In genomic region chr5:109690456-109691247, GRCh38 we compare ENCODE assay signal across 9 cellular contexts. TPM values are rescaled to one million over a fixed set of nuclear protein-coding genes. Genes with fewer than 3 reads are reported as not detected.
A peak's percentile ranks its signal among the peaks of the same experiment; 100 is the strongest.
DNase-seq lines count a peak whose midpoint lies in the region; ATAC-seq, FAIRE-seq and TF ChIP-seq lines count a peak whose summit lies in the region.
"Had no signal": no experiment of that assay in that cellular context is flagged by ENCODE, and none has a peak within 500 bp of the region (broad histone marks: within the 10 kb centered on the region; RNA-seq: fewer than 3 reads in every experiment).

No MANE protein-coding gene starts in this region.

- H3K4me3 ChIP-seq in HepG2 (replicated peaks in 1 of 3; ENCODE audit: insufficient read depth in 1 of 3, low read depth in 2 of 3, low read length in 3 of 3) = peak overlapping the region; percentile 84 to 91 (median 89)

- peaks cover 53% of the 10 kb centered on the region for H3K79me2 ChIP-seq in HepG2 (ENCODE audit: insufficient read depth, low read length)

- peak overlapping the region; percentile 87 for H3K4me3 Mint-ChIP-seq in activated CD4-positive, alpha-beta memory T cell treated with anti-CD3 and anti-CD28 coated beads for 36 hours

- H3K9me3 ChIP-seq in HepG2 (ENCODE audit: low read length) = no peaks in the 10 kb centered on the region

- no peak; a peak in 1 of 4 replicates for TF ChIP-seq POLR2A in HepG2 (IDR thresholded peaks at IDR 0.05; ENCODE audit: insufficient read depth in 1 of 2, low read depth in 2 of 2, low read length in 2 of 2)

- H3K27ac ChIP-seq in HepG2 (ENCODE audit: extremely low read length, insufficient read depth, low read length) = peak overlapping the region; percentile 90

- peak; percentile 28 for FAIRE-seq in HepG2 (lab: Jason Lieb, UNC)
- FAIRE-seq: A204.1 had no signal

- H3K9me3 Mint-ChIP-seq in activated CD4-positive, alpha-beta memory T cell treated with anti-CD3 and anti-CD28 coated beads for 36 hours = peaks cover 13% of the 10 kb centered on the region

- H3K4me1 Mint-ChIP-seq in activated CD4-positive, alpha-beta memory T cell treated with anti-CD3 and anti-CD28 coated beads for 36 hours (ENCODE audit: low read depth) = peaks cover 55% of the 10 kb centered on the region

- peak overlapping the region; percentile 89 for H3K27ac Mint-ChIP-seq in activated CD4-positive, alpha-beta memory T cell treated with anti-CD3 and anti-CD28 coated beads for 36 hours

- no peak for TF ChIP-seq EP300 in HepG2 (IDR thresholded peaks at IDR 0.05; ENCODE audit: low read depth in 2 of 2, low read length in 2 of 2)
- TF ChIP-seq EP300 in HepG2 (CRISPR knock-in tag; IDR thresholded peaks at IDR 0.05; ENCODE audit: borderline replicate concordance) = no peak

- H3K27me3 Mint-ChIP-seq in activated CD4-positive, alpha-beta memory T cell treated with anti-CD3 and anti-CD28 coated beads for 36 hours = no peaks in the 10 kb centered on the region

- peak; percentile 20 for DNase-seq in DMS153 (lab: John Stamatoyannopoulos, UW)
- no peak for DNase-seq in DMS153 treated with DMSO at 0.1 percent for 48 hours (lab: John Stamatoyannopoulos, UW; ENCODE audit: unreplicated experiment)
- peak; percentile 53 to 56 for DNase-seq in NCI-H524 (lab: John Stamatoyannopoulos, UW)
- DNase-seq in activated CD4-positive, alpha-beta memory T cell treated with anti-CD3 and anti-CD28 coated beads for 36 hours = peak; percentile 70
- peak; percentile 64 to 87 for DNase-seq in dermis microvascular lymphatic vessel endothelial cell (ENCODE audit: low read depth in 2 of 2)
- peak; percentile 62 for DNase-seq in HepG2 (ENCODE audit: low spot score)
- DNase-seq in stimulated activated CD4-positive, alpha-beta T cell treated with anti-CD3 and anti-CD28 coated beads, Interleukin-2, amount 100 ng/mL, for 4 hours (ENCODE audit: low read depth) = peak; percentile 14

- H4K20me1 ChIP-seq in HepG2 (ENCODE audit: insufficient read depth, low read length) = peaks cover 39% of the 10 kb centered on the region

- H3K36me3 Mint-ChIP-seq in activated CD4-positive, alpha-beta memory T cell treated with anti-CD3 and anti-CD28 coated beads for 36 hours = peaks cover 2% of the 10 kb centered on the region

- in situ Hi-C loops in HepG2 (cut with HindIII; ENCODE audit: extremely low pct_ligation_motif_present, low pct_unique_long_range_greater_than_20kb) = loop anchor here (5.0 to 25.0 kb wide), 3 partner anchors 312 to 778 kb away; no protein-coding TSS in a partner anchor

- peak overlapping the region; percentile 86 for H3K9ac ChIP-seq in HepG2 (ENCODE audit: insufficient read depth, low read depth, low read length)

- TF ChIP-seq CTCF in HepG2 (CRISPR knock-in tag; IDR thresholded peaks at IDR 0.05) = peak; percentile 79

- CTCF ChIA-PET in activated CD4-positive, alpha-beta memory T cell treated with anti-CD3 and anti-CD28 coated beads for 36 hours (lab: Charles Lee) = interaction anchor here (0.6 to 1.3 kb wide), 10 partner anchors 11 to 1056 kb away, joined by 3 to 4 read pairs (median 3); no protein-coding TSS in a partner anchor
- CTCF ChIA-PET in HepG2 (lab: Yijun Ruan, JAX; ENCODE audit: low intra/inter-chr PET ratio, low total read pairs) = no interaction called here

- no peaks in the 10 kb centered on the region for H3K36me3 ChIP-seq in HepG2 (replicated peaks in 1 of 2; ENCODE audit: control insufficient read depth in 1 of 2, insufficient read depth in 2 of 2, low read length in 2 of 2)

- POLR2A ChIA-PET in activated CD4-positive, alpha-beta memory T cell treated with anti-CD3 and anti-CD28 coated beads for 36 hours (lab: Charles Lee) = interaction anchor here (0.8 to 1.4 kb wide), 4 partner anchors 8 to 281 kb away, joined by 3 to 4 read pairs (median 4); partner anchors contain the start of gene PJA2
- POLR2A ChIA-PET in HepG2 (lab: Yijun Ruan, JAX) = interaction anchor here (0.9 to 2.9 kb wide), 7 partner anchors 17 to 943 kb away, joined by 3 to 10 read pairs (median 3); no protein-coding TSS in a partner anchor

- H2AFZ ChIP-seq in HepG2 (ENCODE audit: low read length) = no peak overlapping the region

- no peaks in the 10 kb centered on the region; a peak in 1 of 5 replicates for H3K27me3 ChIP-seq in HepG2 (ENCODE audit: control insufficient read depth in 1 of 2, insufficient read depth in 2 of 2, low read length in 2 of 2)

- ATAC-seq in HG02973 (IDR thresholded peaks at IDR 0.05; ENCODE audit: unreplicated experiment) (peak; percentile 15), HepG2 (peak; percentile 35)

- TSS peak; percentile 65 for BruUV-seq in HepG2 (replicated peaks; lab: Mats Ljungman, UMichigan)

- peak overlapping the region; percentile 78 for H3K4me2 ChIP-seq in HepG2 (ENCODE audit: low read depth, low read length)

- H3K4me1 ChIP-seq in HepG2 (ENCODE audit: insufficient read depth, low read length) = peaks cover 53% of the 10 kb centered on the region

- no peak; the same call in 1 of the 2 replicates for TF ChIP-seq RAD21 in HepG2 (CRISPR knock-in tag; IDR thresholded peaks at IDR 0.05)

- WGBS in HepG2 (ENCODE audit: low lambda C conversion rate) = under 1% methylated on average over 23 of the region's 65 CpGs

- intact Hi-C loops in activated CD4-positive, alpha-beta memory T cell treated with anti-CD3 and anti-CD28 coated beads for 36 hours (cut with micrococcal nuclease) = loop anchor here (1.0 to 5.0 kb wide), 7 partner anchors 166 to 1062 kb away; partner anchors contain the start of gene SLC25A46
- intact Hi-C loops in HepG2 (cut with micrococcal nuclease; ENCODE audit: unreplicated experiment) = loop anchor here (2.0 to 5.0 kb wide), 5 partner anchors 62 to 943 kb away; partner anchors contain the start of gene FER

TF ChIP-seq in HepG2, 621 proteins besides CTCF, POLR2A, EP300 and RAD21 (continues in another document):
- TF ChIP-seq AHDC1 (CRISPR knock-in tag; IDR thresholded peaks at IDR 0.05; ENCODE audit: borderline replicate concordance) (no peak), HES4 (CRISPR knock-in tag; IDR thresholded peaks at IDR 0.05; ENCODE audit: borderline replicate concordance) (no peak)

RNA-seq across cellular contexts. Expression of gene MAN2A1, which starts 0.9 kb away (rescaled TPM):
- 10 to 100 TPM; 33.0 to 35.9 TPM for total RNA-seq in activated CD4-positive, alpha-beta memory T cell treated with anti-CD3 and anti-CD28 coated beads for 36 hours
- 48.5 and 49.7 TPM in 2 replicates for total RNA-seq in dermis microvascular lymphatic vessel endothelial cell
- total RNA-seq in HepG2 (2016; rRNA removed; fragmentation: Illumina TruSeq; extraction: Trizol) = 55.0 and 80.5 TPM in 2 replicates
- total RNA-seq in HepG2 (2016; cell fraction: cytosol; rRNA removed; fragmentation: Illumina TruSeq; extraction: Trizol; ENCODE audit: low read depth) = 72.2 and 78.9 TPM in 2 replicates
- 51.9 and 82.4 TPM in 2 replicates for total RNA-seq in HepG2 (2016; cell fraction: insoluble cytoplasmic fraction; rRNA removed; fragmentation: Illumina TruSeq; extraction: Trizol)
- total RNA-seq in HepG2 (2016; cell fraction: membrane; rRNA removed; fragmentation: Illumina TruSeq; extraction: Trizol) = 32.4 and 37.5 TPM in 2 replicates
- total RNA-seq in HepG2 (2016; cell fraction: nucleus; rRNA removed; fragmentation: Illumina TruSeq; extraction: Trizol) = 133 and 143 TPM in 2 replicates
- 56.2 and 58.1 TPM in 2 replicates for polyA plus RNA-seq in HepG2 (2011; rRNA removed)
- polyA plus RNA-seq in HepG2 (2011; cell fraction: cytosol; rRNA removed) = 22.6 and 40.2 TPM in 2 replicates
- polyA plus RNA-seq in HepG2 (2011; cell fraction: nucleus; rRNA removed) = 28.0 and 37.9 TPM in 2 replicates
- 76.9 and 89.0 TPM in 2 replicates for polyA plus RNA-seq in HepG2 (2012)
- polyA plus RNA-seq in HepG2 (2016; cell fraction: cytosol; fragmentation: Illumina TruSeq; extraction: Trizol; ENCODE audit: low read depth) = 1.9 and 2.2 TPM in 2 replicates
- polyA plus RNA-seq in HepG2 (2016; cell fraction: insoluble cytoplasmic fraction; fragmentation: Illumina TruSeq; extraction: Trizol; ENCODE audit: low read depth) = 28.4 and 30.3 TPM in 2 replicates
- 5.1 and 6.9 TPM in 2 replicates for polyA plus RNA-seq in HepG2 (2016; cell fraction: membrane; fragmentation: Illumina TruSeq; extraction: Trizol; ENCODE audit: low read depth)
- polyA plus RNA-seq in HepG2 (2016; cell fraction: nucleus; fragmentation: Illumina TruSeq; extraction: Trizol; ENCODE audit: insufficient read depth, low read depth) = 91.6 and 95.2 TPM in 2 replicates
- polyA minus RNA-seq in HepG2 (2011; rRNA and poly(A)+ RNA removed; ENCODE audit: low replicate concordance) = 47.8 and 93.4 TPM in 2 replicates
- polyA minus RNA-seq in HepG2 (2011; cell fraction: cytosol; rRNA and poly(A)+ RNA removed) = 110 and 149 TPM in 2 replicates
- polyA minus RNA-seq in HepG2 (2011; cell fraction: nucleus; rRNA and poly(A)+ RNA removed) = 230 and 293 TPM in 2 replicates
